In the genomic region with DNA sequence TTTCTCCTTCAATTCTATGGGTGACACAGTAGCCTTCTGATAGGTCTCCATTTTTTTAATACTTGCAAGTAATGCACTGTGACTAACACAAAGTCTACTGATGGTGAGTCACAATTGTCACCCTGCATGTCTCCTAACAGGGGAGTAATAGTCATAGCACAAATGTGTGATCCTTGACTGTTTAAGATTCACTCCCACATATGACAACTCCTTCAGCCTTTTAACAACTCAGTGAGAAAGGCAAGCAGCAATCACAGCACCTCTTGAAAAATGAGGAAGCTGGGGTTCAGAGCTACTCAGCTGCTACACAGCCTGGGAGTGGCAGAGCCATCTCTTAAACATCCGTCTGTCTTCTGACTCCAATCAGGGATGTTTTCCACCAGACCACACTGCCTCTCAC, we compare ENCODE assay signal across 11 cellular contexts.
DNase-seq lines count a peak whose midpoint lies in the region; ATAC-seq and TF ChIP-seq lines count a peak whose summit lies in the region.
"Had no signal": no experiment of that assay in that cellular context is flagged by ENCODE, and none has a peak within 500 bp of the region (broad histone marks: within the 10 kb centered on the region; RNA-seq: fewer than 3 reads in every experiment).

No MANE protein-coding gene starts in this region.

- H3K9me3 ChIP-seq in psoas muscle, result no peaks in the 10 kb centered on the region
- H3K9me3 ChIP-seq: thyroid gland had no signal

- TF ChIP-seq POLR2A in NB4 (IDR thresholded peaks at IDR 0.05; ENCODE audit: extremely low read depth, insufficient read length), result no peak

- TF ChIP-seq CTCF in NB4 (IDR thresholded peaks at IDR 0.05; ENCODE audit: low read depth, low read length) (no peak), psoas muscle (IDR thresholded peaks at IDR 0.05) (no peak)

- peaks cover 13% of the 10 kb centered on the region for H3K4me1 ChIP-seq in psoas muscle
- H3K4me1 ChIP-seq: thyroid gland had no signal

- H3K27ac ChIP-seq in epithelial cell of prostate (peak overlapping the region; percentile 56), psoas muscle (peak overlapping the region; percentile 14)
- H3K27ac ChIP-seq: thyroid gland had no signal

- DNase-seq in SKM-1 treated with dmso at 0.1 percent for 144 hours (lab: John Stamatoyannopoulos, UW; ENCODE audit: unreplicated experiment) (peak; percentile 24), SKM-1 (lab: John Stamatoyannopoulos, UW; ENCODE audit: unreplicated experiment) (no peak), NB4 (ENCODE audit: low read depth) (peak; percentile 58), epithelial cell of prostate (ENCODE audit: low read depth, low spot score) (peak; percentile 88), psoas muscle (no peak), DMS79 (lab: John Stamatoyannopoulos, UW) (no peak), pons (ENCODE audit: low spot score) (no peak), GOT3 (lab: John Stamatoyannopoulos, UW) (no peak)
- DNase-seq: activated naive CD4-positive, alpha-beta T cell treated with Interleukin-2 at 50 U/mL for 16 hours; NCI-H187 treated with DMSO at 0.1 percent for 48 hours; thyroid gland had no signal

- no peaks in the 10 kb centered on the region for H3K27me3 ChIP-seq in psoas muscle (ENCODE audit: insufficient read depth in 3 of 3, low read length in 2 of 3)
- H3K27me3 ChIP-seq: thyroid gland had no signal

- H3K4me3 ChIP-seq in NB4 (ENCODE audit: low read depth, low read length) (no peak overlapping the region), psoas muscle (no peak overlapping the region)
- H3K4me3 ChIP-seq: thyroid gland had no signal

- WGBS in psoas muscle, 3 donors, result 61 to 80% (median 66%) methylated on average over 1 of the region's 1 CpG

- intact Hi-C loops in psoas muscle (cut with DNase I), result no loop called here

- ATAC-seq in psoas muscle, result peak; percentile 58 to 80 (median 72)

- no peaks in the 10 kb centered on the region for H3K36me3 ChIP-seq in psoas muscle (ENCODE audit: insufficient read depth in 1 of 2, low read depth in 1 of 2)
- H3K36me3 ChIP-seq: thyroid gland had no signal

Comparison
In these comparisons a context has a peak if more than half of its experiments do, and no peak if none do; other contexts are left out.
1. DNase-seq: peak in SKM-1 treated with dmso at 0.1 percent for 144 hours (single experiment), NB4 (single experiment) and epithelial cell of prostate (single experiment); none in SKM-1 (single experiment), psoas muscle (0 of 2), DMS79 (single experiment), pons (single experiment) and GOT3 (single experiment).